22 cellular contexts compared by ENCODE assay signal in the genomic region with DNA sequence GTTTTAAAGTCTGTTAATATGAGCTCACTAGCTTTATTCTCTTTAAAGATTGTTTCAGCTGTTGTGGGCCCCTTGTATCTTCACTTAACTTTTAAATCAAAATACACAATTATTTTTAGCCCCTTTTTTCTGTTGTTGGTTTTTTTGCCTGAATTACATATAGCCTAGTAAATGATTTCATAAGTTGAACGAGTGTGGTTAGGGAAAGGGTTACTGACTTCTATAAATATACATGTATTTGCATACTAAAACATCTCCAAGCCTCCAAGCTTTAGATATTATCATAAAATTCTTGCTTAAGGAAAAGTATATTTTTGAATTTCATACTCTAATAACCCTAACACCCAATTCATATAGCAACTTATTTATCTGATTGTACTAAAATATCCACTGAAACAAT.
A peak's percentile ranks its signal among the peaks of the same experiment; 100 is the strongest.
DNase-seq lines count a peak whose midpoint lies in the region; ATAC-seq and TF ChIP-seq lines count a peak whose summit lies in the region.
"Had no signal": no experiment of that assay in that cellular context is flagged by ENCODE, and none has a peak within 500 bp of the region (broad histone marks: within the 10 kb centered on the region; RNA-seq: fewer than 3 reads in every experiment).

No MANE protein-coding gene starts in this region.

- ATAC-seq in GM18909 (IDR thresholded peaks at IDR 0.05; ENCODE audit: poor library complexity, unreplicated experiment) (peak; percentile 87), GM23338 (no peak), HG03175 (IDR thresholded peaks at IDR 0.05; ENCODE audit: unreplicated experiment) (peak; percentile 59), WTC11 (no peak)
- ATAC-seq: GM12878 had no signal

- H4K20me1 ChIP-seq in GM23338 (replicated peaks; ENCODE audit: insufficient read depth) = no peaks in the 10 kb centered on the region
- H4K20me1 ChIP-seq: BLaER1 had no signal

- H3K27me3 ChIP-seq in GM23338 (ENCODE audit: insufficient read depth) = no peaks in the 10 kb centered on the region
- H3K27me3 ChIP-seq: BLaER1 had no signal

- 0 out of 2 replicates have a peak overlapping the region, but pooled peaks have one; percentile 53 for H3K27ac Mint-ChIP-seq in GM23338
- peak overlapping the region; percentile 37; the same call in 1 of the 2 replicates for H3K27ac Mint-ChIP-seq in WTC11
- H3K27ac Mint-ChIP-seq in activated CD4-positive, alpha-beta memory T cell treated with anti-CD3 and anti-CD28 coated beads for 36 hours = no peak overlapping the region
- H3K27ac Mint-ChIP-seq: CD4-positive, alpha-beta T cell had no signal

- no peaks in the 10 kb centered on the region for H3K79me2 ChIP-seq in GM23338 (replicated peaks; ENCODE audit: insufficient read depth)

- no peak for DNase-seq in GM23338 (ENCODE audit: low spot score)
- no peak for DNase-seq in WTC11 (ENCODE audit: low spot score)
- no peak for DNase-seq in SHP77 treated with DMSO at 0.1 percent for 48 hours (lab: John Stamatoyannopoulos, UW)
- DNase-seq in NCI-H82 treated with DMSO at 0.1 percent for 48 hours (lab: John Stamatoyannopoulos, UW; ENCODE audit: unreplicated experiment) = no peak
- DNase-seq in NCI-H510A (lab: John Stamatoyannopoulos, UW) = no peak
- DNase-seq in activated CD4-positive, alpha-beta memory T cell treated with anti-CD3 and anti-CD28 coated beads for 36 hours = no peak
- DNase-seq: CD4-positive, alpha-beta T cell; COR-L47; DMS79 treated with DMSO at 0.1 percent for 48 hours; H7; KG1; NCI-H1092 treated with DMSO at 0.1 percent for 48 hours; NCI-H1436 treated with DMSO at 0.1 percent for 48 hours; NCI-H1930; NCI-H510A treated with DMSO at 0.1 percent for 48 hours; NCI-H82; OCI-M1; T-helper 9 cell had no signal

- CTCF ChIA-PET in WTC11 (lab: Charles Lee) = no interaction called here
- CTCF ChIA-PET in activated CD4-positive, alpha-beta memory T cell treated with anti-CD3 and anti-CD28 coated beads for 36 hours (lab: Charles Lee) = interaction anchor here (1.4 kb wide), 1 partner anchor 28 kb away, joined by 5 read pairs; no protein-coding TSS in a partner anchor

- no peak overlapping the region for H3K4me3 Mint-ChIP-seq in GM23338
- H3K4me3 Mint-ChIP-seq in WTC11 = no peak overlapping the region
- no peak overlapping the region for H3K4me3 Mint-ChIP-seq in activated CD4-positive, alpha-beta memory T cell treated with anti-CD3 and anti-CD28 coated beads for 36 hours
- H3K4me3 Mint-ChIP-seq: CD4-positive, alpha-beta T cell had no signal

- peaks cover 6% of the 10 kb centered on the region; the same call in 1 of the 2 replicates for H3K4me1 ChIP-seq in GM23338 (ENCODE audit: insufficient read depth)

- no peak overlapping the region for H3K27ac ChIP-seq in GM23338 (ENCODE audit: low read depth)
- H3K27ac ChIP-seq: BLaER1 had no signal

- H3K4me3 ChIP-seq in GM23338 = no peak overlapping the region
- H3K4me3 ChIP-seq: BLaER1, GM12878 had no signal

- no peak overlapping the region for H2AFZ ChIP-seq in GM23338

- no peaks in the 10 kb centered on the region for H3F3A ChIP-seq in GM23338 (replicated peaks; ENCODE audit: low read depth)

- H3K36me3 Mint-ChIP-seq in GM23338 (ENCODE audit: low read depth) (no peaks in the 10 kb centered on the region; the same call in 2 of the 3 replicates), WTC11 (peaks cover 5% of the 10 kb centered on the region; the same call in 1 of the 2 replicates)
- H3K36me3 Mint-ChIP-seq in activated CD4-positive, alpha-beta memory T cell treated with anti-CD3 and anti-CD28 coated beads for 36 hours = no peaks in the 10 kb centered on the region

- no peak for TF ChIP-seq CTCF in GM23338 (conservative IDR thresholded peaks at IDR 0.05; ENCODE audit: low read depth in 2 of 2)
- no peak for TF ChIP-seq CTCF in WTC11 (IDR thresholded peaks at IDR 0.05)

- POLR2A ChIA-PET in WTC11 (lab: Charles Lee) = no interaction called here
- POLR2A ChIA-PET in activated CD4-positive, alpha-beta memory T cell treated with anti-CD3 and anti-CD28 coated beads for 36 hours (lab: Charles Lee) = no interaction called here

- H3K27me3 Mint-ChIP-seq in GM23338 (ENCODE audit: insufficient read depth, low read depth, poor library complexity) (peaks cover 2% of the 10 kb centered on the region), WTC11 (ENCODE audit: low read depth) (no peaks in the 10 kb centered on the region)
- H3K27me3 Mint-ChIP-seq in activated CD4-positive, alpha-beta memory T cell treated with anti-CD3 and anti-CD28 coated beads for 36 hours = peaks cover 2% of the 10 kb centered on the region

- H3K9me3 Mint-ChIP-seq in GM23338 (no peaks in the 10 kb centered on the region), WTC11 (peaks cover 6% of the 10 kb centered on the region)
- H3K9me3 Mint-ChIP-seq in activated CD4-positive, alpha-beta memory T cell treated with anti-CD3 and anti-CD28 coated beads for 36 hours = no peaks in the 10 kb centered on the region
- H3K9me3 Mint-ChIP-seq: CD4-positive, alpha-beta T cell had no signal

- H3K4me1 Mint-ChIP-seq in GM23338 (peaks cover 22% of the 10 kb centered on the region), WTC11 (peaks cover 25% of the 10 kb centered on the region)
- no peaks in the 10 kb centered on the region for H3K4me1 Mint-ChIP-seq in activated CD4-positive, alpha-beta memory T cell treated with anti-CD3 and anti-CD28 coated beads for 36 hours (ENCODE audit: low read depth)

- H3K36me3 ChIP-seq in GM23338 (ENCODE audit: insufficient read depth) = no peaks in the 10 kb centered on the region
- H3K36me3 ChIP-seq: BLaER1 had no signal

- intact Hi-C loops in activated CD4-positive, alpha-beta memory T cell treated with anti-CD3 and anti-CD28 coated beads for 36 hours (cut with micrococcal nuclease) = no loop called here

- H3K4me2 ChIP-seq in GM23338 = no peak overlapping the region
- H3K4me2 ChIP-seq: BLaER1 had no signal

- H3K9me2 ChIP-seq in GM23338 (ENCODE audit: insufficient read depth) = peaks cover 3% of the 10 kb centered on the region; the same call in 1 of the 2 replicates

TF ChIP-seq in GM23338, 12 proteins besides CTCF, POLR2A, EP300 and RAD21 (continues in another document):
- TF ChIP-seq ZNF114 (CRISPR knock-in tag; IDR thresholded peaks at IDR 0.05) (no peak), CREB1 (CRISPR knock-in tag; IDR thresholded peaks at IDR 0.05; ENCODE audit: low read depth) (no peak)
- TF ChIP-seq, protein P1, sequence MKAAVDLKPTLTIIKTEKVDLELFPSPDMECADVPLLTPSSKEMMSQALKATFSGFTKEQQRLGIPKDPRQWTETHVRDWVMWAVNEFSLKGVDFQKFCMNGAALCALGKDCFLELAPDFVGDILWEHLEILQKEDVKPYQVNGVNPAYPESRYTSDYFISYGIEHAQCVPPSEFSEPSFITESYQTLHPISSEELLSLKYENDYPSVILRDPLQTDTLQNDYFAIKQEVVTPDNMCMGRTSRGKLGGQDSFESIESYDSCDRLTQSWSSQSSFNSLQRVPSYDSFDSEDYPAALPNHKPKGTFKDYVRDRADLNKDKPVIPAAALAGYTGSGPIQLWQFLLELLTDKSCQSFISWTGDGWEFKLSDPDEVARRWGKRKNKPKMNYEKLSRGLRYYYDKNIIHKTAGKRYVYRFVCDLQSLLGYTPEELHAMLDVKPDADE (IDR thresholded peaks at IDR 0.05) = no peak

TF ChIP-seq in WTC11, 78 proteins besides CTCF, POLR2A, EP300 and RAD21 (continues in another document):
- TF ChIP-seq MYBL2 (CRISPR knock-in tag; IDR thresholded peaks at IDR 0.05) (no peak), ZNF423 (CRISPR knock-in tag; IDR thresholded peaks at IDR 0.05) (no peak), ARID4B (CRISPR knock-in tag; IDR thresholded peaks at IDR 0.05; ENCODE audit: borderline replicate concordance) (no peak), ZSCAN18 (CRISPR knock-in tag; IDR thresholded peaks at IDR 0.05) (no peak)

Comparison
In these comparisons a context has a peak if more than half of its experiments do, and no peak if none do; other contexts are left out.
1. ATAC-seq: peak in GM18909 (single experiment) and HG03175 (single experiment); none in GM23338 (single experiment) and WTC11 (single experiment).